In the genomic region with DNA sequence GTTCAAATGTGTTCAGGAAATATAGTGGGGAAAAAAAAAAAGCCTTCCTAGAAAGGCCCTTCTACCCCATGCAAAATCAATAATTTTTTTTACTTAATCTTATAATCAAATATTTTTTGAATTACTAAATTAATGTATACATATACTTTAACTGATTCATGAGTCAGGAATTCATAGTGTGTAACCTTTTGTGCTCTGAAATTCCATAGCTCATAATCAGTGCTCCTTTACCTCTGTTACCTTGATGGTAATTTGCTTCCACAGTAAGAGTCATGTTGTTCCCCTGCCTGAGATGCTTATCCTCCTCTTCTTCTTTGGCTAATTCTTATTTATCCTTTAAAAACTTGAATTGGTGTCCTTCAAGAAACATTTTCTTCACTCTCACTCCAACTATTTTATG, we compare ENCODE assay signal across 17 cellular contexts.
DNase-seq lines count a peak whose midpoint lies in the region; ATAC-seq and TF ChIP-seq lines count a peak whose summit lies in the region.
"Had no signal": no experiment of that assay in that cellular context is flagged by ENCODE, and none has a peak within 500 bp of the region (broad histone marks: within the 10 kb centered on the region; RNA-seq: fewer than 3 reads in every experiment).

No MANE protein-coding gene starts in this region.

- no peaks in the 10 kb centered on the region for H3K36me3 ChIP-seq in breast epithelium
- no peaks in the 10 kb centered on the region for H3K36me3 ChIP-seq in RWPE2 (ENCODE audit: low read depth)
- no peaks in the 10 kb centered on the region for H3K36me3 ChIP-seq in smooth muscle cell (ENCODE audit: low read depth)
- H3K36me3 ChIP-seq in transverse colon, result no peaks in the 10 kb centered on the region
- H3K36me3 ChIP-seq: BLaER1 had no signal

- TF ChIP-seq CTCF in MCF 10A (IDR thresholded peaks at IDR 0.05; ENCODE audit: unreplicated experiment) (no peak), breast epithelium (IDR thresholded peaks at IDR 0.05) (no peak), RWPE2 (IDR thresholded peaks at IDR 0.05; ENCODE audit: poor library complexity, severe bottlenecking) (no peak), smooth muscle cell (IDR thresholded peaks at IDR 0.05; ENCODE audit: borderline replicate concordance, insufficient read depth, poor library complexity, severe bottlenecking) (no peak), transverse colon (IDR thresholded peaks at IDR 0.05) (no peak)

- no peaks in the 10 kb centered on the region for H3K36me3 Mint-ChIP-seq in MCF 10A (ENCODE audit: insufficient read depth, unreplicated experiment)

- no peak overlapping the region for H3K4me3 Mint-ChIP-seq in MCF 10A (ENCODE audit: unreplicated experiment)
- H3K4me3 Mint-ChIP-seq: H9 had no signal

- H3K4me3 ChIP-seq in breast epithelium, result no peak overlapping the region
- no peak overlapping the region for H3K4me3 ChIP-seq in RWPE2 (ENCODE audit: severe bottlenecking)
- no peak overlapping the region for H3K4me3 ChIP-seq in smooth muscle cell
- H3K4me3 ChIP-seq in transverse colon, result no peak overlapping the region
- H3K4me3 ChIP-seq: BLaER1 had no signal

- no peaks in the 10 kb centered on the region for H3K79me2 ChIP-seq in smooth muscle cell (ENCODE audit: low read depth)

- DNase-seq in MCF 10A (ENCODE audit: unreplicated experiment), result peak; percentile 42
- DNase-seq in breast epithelium (ENCODE audit: low spot score in 2 of 2), result no peak
- no peak for DNase-seq in RWPE2 (ENCODE audit: low spot score)
- DNase-seq in smooth muscle cell (lab: John Stamatoyannopoulos, UW; ENCODE audit: unreplicated experiment), result no peak
- no peak for DNase-seq in central memory CD4-positive, alpha-beta T cell
- DNase-seq in transverse colon, result no peak
- DNase-seq: 8988T, DMS 273 treated with DMSO at 0.1 percent for 48 hours, H9, IMR-90, Kasumi-1, NCI-H187 treated with DMSO at 0.1 percent for 48 hours, NCI-H446, SHP77 treated with DMSO at 0.1 percent for 48 hours had no signal

- H3K27me3 ChIP-seq in breast epithelium (no peaks in the 10 kb centered on the region), RWPE2 (ENCODE audit: insufficient read depth, poor library complexity, severe bottlenecking) (no peaks in the 10 kb centered on the region), smooth muscle cell (ENCODE audit: low read depth) (peaks cover 4% of the 10 kb centered on the region), transverse colon (no peaks in the 10 kb centered on the region)
- H3K27me3 ChIP-seq: BLaER1 had no signal

- TF ChIP-seq EP300 in transverse colon (IDR thresholded peaks at IDR 0.05; ENCODE audit: low read depth), result no peak

- POLR2A ChIA-PET in MCF 10A (lab: Yijun Ruan, JAX), result interaction anchor here (0.6 to 2.1 kb wide), 5 partner anchors 12 to 174 kb away, joined by 3 to 23 read pairs (median 5); no protein-coding TSS in a partner anchor

- H3K9me3 ChIP-seq in breast epithelium (no peaks in the 10 kb centered on the region), RWPE2 (ENCODE audit: severe bottlenecking) (no peaks in the 10 kb centered on the region), smooth muscle cell (replicated peaks; ENCODE audit: low read depth) (no peaks in the 10 kb centered on the region), transverse colon (no peaks in the 10 kb centered on the region)
- H3K9me3 ChIP-seq: BLaER1 had no signal

- H3K9me3 Mint-ChIP-seq in MCF 10A (ENCODE audit: unreplicated experiment), result no peaks in the 10 kb centered on the region
- H3K9me3 Mint-ChIP-seq: H9 had no signal

- no peaks in the 10 kb centered on the region for H3K27me3 Mint-ChIP-seq in MCF 10A (ENCODE audit: insufficient read depth, unreplicated experiment)

- H3K4me2 ChIP-seq in smooth muscle cell, result no peak overlapping the region
- H3K4me2 ChIP-seq: BLaER1 had no signal

- ATAC-seq in RWPE2 (ENCODE audit: low read depth) (peak; percentile 93), esophagus mucosa (peak; percentile 57), HG03521 (IDR thresholded peaks at IDR 0.05; ENCODE audit: unreplicated experiment) (no peak)

- H3K4me1 Mint-ChIP-seq in MCF 10A (ENCODE audit: insufficient read depth, unreplicated experiment), result peaks cover 30% of the 10 kb centered on the region

- H3K27ac ChIP-seq in breast epithelium, result no peak overlapping the region
- peak overlapping the region; percentile 98 for H3K27ac ChIP-seq in RWPE2 (ENCODE audit: poor library complexity, severe bottlenecking)
- peak overlapping the region; percentile 27 for H3K27ac ChIP-seq in smooth muscle cell (ENCODE audit: low read depth)
- no peak overlapping the region for H3K27ac ChIP-seq in transverse colon
- H3K27ac ChIP-seq: BLaER1 had no signal

- intact Hi-C loops in MCF 10A (cut with micrococcal nuclease), result loop anchor here (1.0 to 2.0 kb wide), 2 partner anchors 14 to 109 kb away; no protein-coding TSS in a partner anchor
- intact Hi-C loops in breast epithelium (cut with DNase I; ENCODE audit: low total_unique reads), result no loop called here
- intact Hi-C loops in transverse colon (cut with DNase I; ENCODE audit: low total_unique reads), result loop anchor here (10.0 kb wide), 1 partner anchor 1595 kb away; no protein-coding TSS in a partner anchor

- CTCF ChIA-PET in MCF 10A (lab: Yijun Ruan, JAX), result interaction anchor here (1.3 kb wide), 1 partner anchor 11 kb away, joined by 3 read pairs; no protein-coding TSS in a partner anchor

- no peak for TF ChIP-seq POLR2A in breast epithelium (IDR thresholded peaks at IDR 0.05)
- TF ChIP-seq POLR2A in transverse colon (IDR thresholded peaks at IDR 0.05), result no peak

- no peak overlapping the region for H2AFZ ChIP-seq in smooth muscle cell (ENCODE audit: low read depth)

- no peaks in the 10 kb centered on the region for H3K4me1 ChIP-seq in breast epithelium
- peaks cover 28% of the 10 kb centered on the region for H3K4me1 ChIP-seq in RWPE2 (ENCODE audit: insufficient read depth, poor library complexity, severe bottlenecking)
- H3K4me1 ChIP-seq in smooth muscle cell (ENCODE audit: low read depth), result no peaks in the 10 kb centered on the region
- H3K4me1 ChIP-seq in transverse colon, result no peaks in the 10 kb centered on the region
- H3K4me1 ChIP-seq: BLaER1 had no signal

- no peak overlapping the region for H3K9ac ChIP-seq in smooth muscle cell (ENCODE audit: low read depth)
- H3K9ac ChIP-seq: BLaER1 had no signal

- BruUV-seq in MCF 10A (replicated peaks; lab: Mats Ljungman, UMichigan), result no TSS peak

- peak overlapping the region; percentile 87 for H3K27ac Mint-ChIP-seq in MCF 10A (ENCODE audit: low read depth, unreplicated experiment)
- H3K27ac Mint-ChIP-seq: H9 had no signal

- H4K20me1 ChIP-seq in smooth muscle cell (ENCODE audit: low read depth), result no peaks in the 10 kb centered on the region
- H4K20me1 ChIP-seq: BLaER1 had no signal

- in situ Hi-C loops in transverse colon (cut with MboI; ENCODE audit: low pct_ligation_motif_present in 1 of 4, low pct_unique_long_range_greater_than_20kb in 1 of 4, low sequenced_read_pairs in 3 of 4), result no loop called here

- no peaks in the 10 kb centered on the region for H3F3A ChIP-seq in smooth muscle cell (ENCODE audit: low read depth)

Comparison
In these comparisons a context has a peak if more than half of its experiments do, and no peak if none do; other contexts are left out.
1. H3K27ac ChIP-seq: peak in RWPE2 (single experiment) and smooth muscle cell (single experiment); none in breast epithelium (0 of 2) and transverse colon (0 of 4).